Comparison of ENCODE assay signal across 1 cellular context in the genomic region with DNA sequence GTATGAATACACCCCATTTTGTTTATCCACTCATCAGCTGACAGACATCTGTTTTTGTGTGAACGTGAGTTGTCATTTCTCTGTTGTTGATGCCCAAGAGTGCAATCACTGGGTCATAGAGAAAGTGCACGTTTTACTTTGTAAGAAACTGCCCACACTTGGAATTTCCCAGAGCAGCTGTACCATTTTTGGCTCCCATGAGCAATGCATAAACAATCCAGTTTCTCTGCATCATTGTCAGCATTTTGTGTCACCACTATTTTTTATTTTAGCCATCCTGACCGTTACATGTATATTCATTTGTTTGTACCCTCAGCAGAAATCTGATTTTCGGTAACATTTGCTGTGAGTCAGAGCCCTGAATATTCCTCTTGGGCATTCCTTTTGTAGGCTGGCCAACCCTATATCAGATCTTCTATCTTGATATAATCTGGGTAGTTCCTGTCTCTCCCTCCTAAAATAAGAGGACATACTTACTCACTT.
TF ChIP-seq lines count a peak whose summit lies in the region.

No MANE protein-coding gene starts in this region.

TF ChIP-seq in GM12878, 131 proteins besides CTCF, POLR2A, EP300 and RAD21 (continued from another document):
- TF ChIP-seq, protein P1, sequence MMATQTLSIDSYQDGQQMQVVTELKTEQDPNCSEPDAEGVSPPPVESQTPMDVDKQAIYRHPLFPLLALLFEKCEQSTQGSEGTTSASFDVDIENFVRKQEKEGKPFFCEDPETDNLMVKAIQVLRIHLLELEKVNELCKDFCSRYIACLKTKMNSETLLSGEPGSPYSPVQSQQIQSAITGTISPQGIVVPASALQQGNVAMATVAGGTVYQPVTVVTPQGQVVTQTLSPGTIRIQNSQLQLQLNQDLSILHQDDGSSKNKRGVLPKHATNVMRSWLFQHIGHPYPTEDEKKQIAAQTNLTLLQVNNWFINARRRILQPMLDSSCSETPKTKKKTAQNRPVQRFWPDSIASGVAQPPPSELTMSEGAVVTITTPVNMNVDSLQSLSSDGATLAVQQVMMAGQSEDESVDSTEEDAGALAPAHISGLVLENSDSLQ (IDR thresholded peaks at IDR 0.05) = peak; percentile 37; the same call in 1 of the 2 replicates
- peak; percentile 82 to 84 for TF ChIP-seq BHLHE40 (IDR thresholded peaks at IDR 0.05; ENCODE audit: borderline replicate concordance in 1 of 2, low read depth in 2 of 2, low read length in 1 of 2)
